In the genomic region with DNA sequence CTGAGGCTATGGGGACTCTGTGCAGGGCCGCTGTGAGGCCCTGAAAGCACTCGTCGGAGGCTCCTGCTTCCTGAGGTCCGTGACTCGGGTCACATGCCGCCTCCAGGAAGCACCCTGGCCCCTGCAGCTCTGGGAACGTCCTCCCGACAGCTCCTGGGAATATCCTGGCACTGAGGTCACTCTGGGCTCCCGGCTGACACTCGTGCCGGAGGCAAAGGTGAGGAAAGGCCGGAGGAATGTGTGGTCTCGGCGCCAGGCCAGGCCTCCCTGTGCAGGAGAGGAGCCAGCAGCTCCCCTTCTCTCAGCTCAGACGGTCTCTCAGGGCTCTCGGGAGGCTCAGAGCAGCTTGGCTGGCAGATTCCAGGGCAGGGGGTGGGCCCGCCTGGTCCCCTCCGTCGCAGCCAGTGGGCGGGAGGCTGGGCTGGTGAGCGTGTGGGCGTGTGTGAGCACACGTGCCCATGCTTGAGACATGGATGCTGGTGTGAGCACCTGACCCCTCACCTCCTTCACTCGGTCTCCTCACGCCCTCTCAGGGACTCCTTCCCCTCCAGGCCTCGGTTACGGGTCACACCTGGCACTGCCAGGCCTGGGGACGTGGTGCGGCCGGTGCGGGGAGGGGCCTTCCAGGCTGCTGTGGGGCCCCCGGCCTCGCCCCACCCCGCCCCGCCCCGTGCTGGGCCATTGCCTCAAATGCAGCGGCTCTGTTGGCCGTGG, we compare ENCODE assay signal across 8 cellular contexts. TPM values are rescaled to one million over a fixed set of nuclear protein-coding genes. Genes with fewer than 3 reads are reported as not detected.
DNase-seq lines count a peak whose midpoint lies in the region; ATAC-seq, FAIRE-seq and TF ChIP-seq lines count a peak whose summit lies in the region.

No MANE protein-coding gene starts in this region.

- peaks cover 28 to 44% (median 34%) of the 10 kb centered on the region in 11 experiments for H3K27me3 ChIP-seq in BLaER1 treated with 17β-estradiol and CSF1 and Interleukin-3, amounts not matched to agents 10 nM and 100 nM
- H3K27me3 ChIP-seq in pancreas: no peaks in the 10 kb centered on the region

- H3K4me3 ChIP-seq in BLaER1 treated with 17β-estradiol and CSF1 and Interleukin-3, amounts not matched to agents 10 nM and 100 nM: peak overlapping the region in 5 of 10 experiments; percentile 1 to 38 (median 16); a peak in 5 of 20 replicates
- H3K4me3 ChIP-seq in pancreas: peak overlapping the region in 3 of 4 donors; percentile 2 to 38 (median 21)

- no peaks in the 10 kb centered on the region for H3K9me3 Mint-ChIP-seq in activated T-helper 1 cell treated with anti-CD3 and anti-CD28 coated beads, Interleukin-12 subunit alpha, Interleukin-12 subunit beta, Interleukin-2, Interleukin-4 antibody, amounts not matched to agents 30 ng/mL and 10 ng/mL and 1 ng/mL, durations not matched to agents 14 hours and 24 hours and 36 hours

- intact Hi-C loops in pancreas (cut with DNase I): no loop called here
- intact Hi-C loops in activated T-helper 1 cell treated with anti-CD3 and anti-CD28 coated beads, Interleukin-12 subunit alpha, Interleukin-12 subunit beta, Interleukin-2, Interleukin-4 antibody, amounts not matched to agents 30 ng/mL and 10 ng/mL and 1 ng/mL, durations not matched to agents 14 hours and 24 hours and 36 hours (cut with micrococcal nuclease): no loop called here

- peak; percentile 82 for DNase-seq in GM20000 (ENCODE audit: low spot score)
- DNase-seq in NCI-H2196 treated with DMSO at 0.1 percent for 48 hours (lab: John Stamatoyannopoulos, UW; ENCODE audit: unreplicated experiment): peak; percentile 75
- peak; percentile 49 for DNase-seq in activated naive CD4-positive, alpha-beta T cell treated with anti-CD3 and anti-CD28 coated beads, Interleukin-2, amount 50 U/mL, for 16 hours
- DNase-seq in glomerular visceral epithelial cell (ENCODE audit: extremely low spot score): peak; percentile 99
- peak; percentile 71 to 92 (median 83) for DNase-seq in pancreas
- DNase-seq in activated T-helper 1 cell treated with anti-CD3 and anti-CD28 coated beads, Interleukin-12 subunit alpha, Interleukin-12 subunit beta, Interleukin-2, Interleukin-4 antibody, amounts not matched to agents 30 ng/mL and 10 ng/mL and 1 ng/mL, durations not matched to agents 14 hours and 24 hours and 36 hours (ENCODE audit: low spot score): no peak

- H3K4me3 Mint-ChIP-seq in activated T-helper 1 cell treated with anti-CD3 and anti-CD28 coated beads, Interleukin-12 subunit alpha, Interleukin-12 subunit beta, Interleukin-2, Interleukin-4 antibody, amounts not matched to agents 30 ng/mL and 10 ng/mL and 1 ng/mL, durations not matched to agents 14 hours and 24 hours and 36 hours: no peak overlapping the region

- peak overlapping the region in 10 of 11 experiments; percentile 2 to 64 (median 47); a peak in 14 of 22 replicates for H3K9ac ChIP-seq in BLaER1 treated with 17β-estradiol and CSF1 and Interleukin-3, amounts not matched to agents 10 nM and 100 nM

- H3K4me1 ChIP-seq in BLaER1 treated with 17β-estradiol and CSF1 and Interleukin-3, amounts not matched to agents 10 nM and 100 nM: peaks cover 24 to 51% (median 37%) of the 10 kb centered on the region in 10 experiments
- peaks cover 0 to 7% (median 6%) of the 10 kb centered on the region in 3 donors for H3K4me1 ChIP-seq in pancreas

- ATAC-seq in pancreas: peak; percentile 80 to 88 (median 84)
- no peak for ATAC-seq in GM19467 (IDR thresholded peaks at IDR 0.05; ENCODE audit: unreplicated experiment)

- WGBS in pancreas, 2 donors: 3 to 5% methylated on average over 27 to 38 of the region's 38 CpGs

- H4K20me1 ChIP-seq in BLaER1 treated with 17β-estradiol and CSF1 and Interleukin-3, amounts not matched to agents 10 nM and 100 nM: peaks cover 0 to 44% (median 4%) of the 10 kb centered on the region in 11 experiments; a peak in 9 of 22 replicates

- no peaks in the 10 kb centered on the region for H3K9me3 ChIP-seq in BLaER1 treated with 17β-estradiol and CSF1 and Interleukin-3, amounts not matched to agents 10 nM and 100 nM (replicated peaks in 1 of 11)
- H3K9me3 ChIP-seq in pancreas: no peaks in the 10 kb centered on the region

- no peaks in the 10 kb centered on the region for H3K36me3 Mint-ChIP-seq in activated T-helper 1 cell treated with anti-CD3 and anti-CD28 coated beads, Interleukin-12 subunit alpha, Interleukin-12 subunit beta, Interleukin-2, Interleukin-4 antibody, amounts not matched to agents 30 ng/mL and 10 ng/mL and 1 ng/mL, durations not matched to agents 14 hours and 24 hours and 36 hours (ENCODE audit: low read depth)

- H3K36me3 ChIP-seq in BLaER1 treated with 17β-estradiol and CSF1 and Interleukin-3, amounts not matched to agents 10 nM and 100 nM: peaks cover 0 to 16% (median 0%) of the 10 kb centered on the region in 11 experiments; a peak in 4 of 22 replicates
- no peaks in the 10 kb centered on the region for H3K36me3 ChIP-seq in pancreas

- no peak overlapping the region for H3K27ac Mint-ChIP-seq in activated T-helper 1 cell treated with anti-CD3 and anti-CD28 coated beads, Interleukin-12 subunit alpha, Interleukin-12 subunit beta, Interleukin-2, Interleukin-4 antibody, amounts not matched to agents 30 ng/mL and 10 ng/mL and 1 ng/mL, durations not matched to agents 14 hours and 24 hours and 36 hours

- no peaks in the 10 kb centered on the region for H3K4me1 Mint-ChIP-seq in activated T-helper 1 cell treated with anti-CD3 and anti-CD28 coated beads, Interleukin-12 subunit alpha, Interleukin-12 subunit beta, Interleukin-2, Interleukin-4 antibody, amounts not matched to agents 30 ng/mL and 10 ng/mL and 1 ng/mL, durations not matched to agents 14 hours and 24 hours and 36 hours (ENCODE audit: low read depth)

- TF ChIP-seq CTCF in GM20000 (IDR thresholded peaks at IDR 0.05; ENCODE audit: extremely low read depth, missing control alignments): no peak
- no peak for TF ChIP-seq CTCF in pancreas (IDR thresholded peaks at IDR 0.05)

- H3K27me3 Mint-ChIP-seq in activated T-helper 1 cell treated with anti-CD3 and anti-CD28 coated beads, Interleukin-12 subunit alpha, Interleukin-12 subunit beta, Interleukin-2, Interleukin-4 antibody, amounts not matched to agents 30 ng/mL and 10 ng/mL and 1 ng/mL, durations not matched to agents 14 hours and 24 hours and 36 hours (ENCODE audit: insufficient read depth): no peaks in the 10 kb centered on the region

- peak overlapping the region in 1 of 11 experiments; percentile 20; a peak in 2 of 22 replicates for H3K27ac ChIP-seq in BLaER1 treated with 17β-estradiol and CSF1 and Interleukin-3, amounts not matched to agents 10 nM and 100 nM
- H3K27ac ChIP-seq in pancreas: peak overlapping the region; percentile 74 to 88 (median 79)

- no peak for FAIRE-seq in pancreas (lab: Jason Lieb, UNC)

- H3K4me2 ChIP-seq in BLaER1 treated with 17β-estradiol and CSF1 and Interleukin-3, amounts not matched to agents 10 nM and 100 nM: peak overlapping the region; percentile 59 to 89 (median 83)

RNA-seq across cellular contexts. Expression of a gene that starts 5.5 kb away (rescaled TPM):
- total RNA-seq in pancreas: under 1 TPM in 4 of 6 donors, not detected in 2; 0.12 to 0.37 (median 0.16) TPM
- polyA plus RNA-seq in pancreas: under 1 TPM; 0.05 to 0.34 TPM
- total RNA-seq in activated T-helper 1 cell treated with anti-CD3 and anti-CD28 coated beads, Interleukin-12 subunit alpha, Interleukin-12 subunit beta, Interleukin-2, Interleukin-4 antibody, amounts not matched to agents 30 ng/mL and 10 ng/mL and 1 ng/mL, durations not matched to agents 14 hours and 24 hours and 36 hours: 0.10 TPM in 1 of 2 replicates, not detected in the other

RNA-seq across cellular contexts. Expression of a gene that starts 36.3 kb away (rescaled TPM):
- 1 to 10 TPM; 3.0 to 6.7 (median 4.0) TPM for total RNA-seq in pancreas
- polyA plus RNA-seq in pancreas: 10 to 100 TPM; 20.9 to 30.7 TPM
- total RNA-seq in activated T-helper 1 cell treated with anti-CD3 and anti-CD28 coated beads, Interleukin-12 subunit alpha, Interleukin-12 subunit beta, Interleukin-2, Interleukin-4 antibody, amounts not matched to agents 30 ng/mL and 10 ng/mL and 1 ng/mL, durations not matched to agents 14 hours and 24 hours and 36 hours: 30.0 and 30.3 TPM in 2 replicates

RNA-seq across cellular contexts. Expression of a gene that starts 59.6 kb away (rescaled TPM):
- 100 to 1,000 TPM in 1 of 6 donors, 10 to 100 TPM in 5; 40.5 to 107 (median 64.0) TPM for total RNA-seq in pancreas
- 100 to 1,000 TPM in 1 of 2 donors, 10 to 100 TPM in 1; 94.7 to 166 TPM for polyA plus RNA-seq in pancreas
- 25.8 and 30.3 TPM in 2 replicates for total RNA-seq in activated T-helper 1 cell treated with anti-CD3 and anti-CD28 coated beads, Interleukin-12 subunit alpha, Interleukin-12 subunit beta, Interleukin-2, Interleukin-4 antibody, amounts not matched to agents 30 ng/mL and 10 ng/mL and 1 ng/mL, durations not matched to agents 14 hours and 24 hours and 36 hours
